Comparison of ENCODE assay signal across 1 cellular context in the genomic region with DNA sequence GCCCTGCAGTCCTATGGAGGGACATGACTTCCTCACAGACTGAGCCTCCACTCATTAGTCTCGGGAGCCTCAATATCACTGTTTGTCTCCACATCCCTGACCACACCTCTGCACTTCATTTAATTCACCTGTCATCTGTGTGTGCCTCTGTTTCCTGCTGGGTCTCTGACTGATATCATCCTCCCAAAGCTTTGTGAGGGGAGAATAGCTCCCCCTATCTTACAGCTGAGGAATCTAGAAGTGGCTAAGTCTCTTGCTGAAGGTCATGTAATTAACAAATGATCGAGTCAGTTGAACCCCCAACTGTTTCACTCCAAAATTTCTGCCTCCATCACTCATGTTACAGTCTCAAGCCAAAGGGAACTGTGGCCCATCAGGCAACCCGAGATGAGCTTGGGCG.
TF ChIP-seq lines count a peak whose summit lies in the region.

No MANE protein-coding gene starts in this region.

TF ChIP-seq in WTC11, 78 proteins besides CTCF, POLR2A, EP300 and RAD21 (continued from another document):
- TF ChIP-seq, protein P1, sequence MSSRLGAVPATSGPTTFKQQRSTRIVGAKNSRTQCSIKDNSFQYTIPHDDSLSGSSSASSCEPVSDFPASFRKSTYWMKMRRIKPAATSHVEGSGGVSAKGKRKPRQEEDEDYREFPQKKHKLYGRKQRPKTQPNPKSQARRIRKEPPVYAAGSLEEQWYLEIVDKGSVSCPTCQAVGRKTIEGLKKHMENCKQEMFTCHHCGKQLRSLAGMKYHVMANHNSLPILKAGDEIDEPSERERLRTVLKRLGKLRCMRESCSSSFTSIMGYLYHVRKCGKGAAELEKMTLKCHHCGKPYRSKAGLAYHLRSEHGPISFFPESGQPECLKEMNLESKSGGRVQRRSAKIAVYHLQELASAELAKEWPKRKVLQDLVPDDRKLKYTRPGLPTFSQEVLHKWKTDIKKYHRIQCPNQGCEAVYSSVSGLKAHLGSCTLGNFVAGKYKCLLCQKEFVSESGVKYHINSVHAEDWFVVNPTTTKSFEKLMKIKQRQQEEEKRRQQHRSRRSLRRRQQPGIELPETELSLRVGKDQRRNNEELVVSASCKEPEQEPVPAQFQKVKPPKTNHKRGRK (CRISPR knock-in tag; IDR thresholded peaks at IDR 0.05; ENCODE audit: borderline replicate concordance), result no peak
- TF ChIP-seq SP1 (CRISPR knock-in tag; conservative IDR thresholded peaks at IDR 0.05) (no peak), RELA (CRISPR knock-in tag; IDR thresholded peaks at IDR 0.05; ENCODE audit: borderline replicate concordance) (no peak), KAT7 (CRISPR knock-in tag; IDR thresholded peaks at IDR 0.05; ENCODE audit: borderline replicate concordance) (no peak), NFYB (CRISPR knock-in tag; conservative IDR thresholded peaks at IDR 0.05; ENCODE audit: low read depth) (no peak)
- TF ChIP-seq, protein P2, sequence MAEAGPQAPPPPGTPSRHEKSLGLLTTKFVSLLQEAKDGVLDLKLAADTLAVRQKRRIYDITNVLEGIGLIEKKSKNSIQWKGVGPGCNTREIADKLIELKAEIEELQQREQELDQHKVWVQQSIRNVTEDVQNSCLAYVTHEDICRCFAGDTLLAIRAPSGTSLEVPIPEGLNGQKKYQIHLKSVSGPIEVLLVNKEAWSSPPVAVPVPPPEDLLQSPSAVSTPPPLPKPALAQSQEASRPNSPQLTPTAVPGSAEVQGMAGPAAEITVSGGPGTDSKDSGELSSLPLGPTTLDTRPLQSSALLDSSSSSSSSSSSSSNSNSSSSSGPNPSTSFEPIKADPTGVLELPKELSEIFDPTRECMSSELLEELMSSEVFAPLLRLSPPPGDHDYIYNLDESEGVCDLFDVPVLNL (CRISPR knock-in tag; IDR thresholded peaks at IDR 0.05; ENCODE audit: borderline replicate concordance, low read depth), result no peak
